In the genomic region with DNA sequence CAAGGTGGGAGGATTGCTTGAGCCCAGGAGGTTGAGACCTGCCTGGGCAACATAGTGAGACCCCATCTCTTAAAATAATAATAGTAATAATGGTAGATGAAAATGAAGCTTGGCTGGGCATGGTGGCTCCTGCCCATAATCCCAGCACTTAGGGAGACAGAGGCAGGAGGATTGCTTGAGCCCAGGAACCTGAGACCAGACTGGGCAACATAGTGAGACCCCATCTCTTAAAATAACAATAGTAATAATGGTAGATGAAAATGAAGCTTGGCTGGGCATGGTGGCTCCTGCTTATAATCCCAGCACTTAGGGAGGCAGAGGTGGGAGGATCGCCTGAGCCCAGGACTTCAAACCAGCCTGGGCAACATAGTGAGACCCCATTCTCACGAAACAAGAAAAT, we compare ENCODE assay signal across 20 cellular contexts. TPM values are rescaled to one million over a fixed set of nuclear protein-coding genes. Genes with fewer than 3 reads are reported as not detected.
DNase-seq lines count a peak whose midpoint lies in the region; ATAC-seq, FAIRE-seq and TF ChIP-seq lines count a peak whose summit lies in the region.
"Had no signal": no experiment of that assay in that cellular context is flagged by ENCODE, and none has a peak within 500 bp of the region (broad histone marks: within the 10 kb centered on the region; RNA-seq: fewer than 3 reads in every experiment).

No MANE protein-coding gene starts in this region.

- H3K27me3 ChIP-seq in HepG2 (ENCODE audit: control insufficient read depth in 1 of 2, insufficient read depth in 2 of 2, low read length in 2 of 2): peaks cover 4 to 21% of the 10 kb centered on the region in 2 experiments; a peak in 4 of 5 replicates
- H3K27me3 ChIP-seq in right lobe of liver: no peaks in the 10 kb centered on the region
- H3K27me3 ChIP-seq in mammary epithelial cell (ENCODE audit: insufficient read depth, low read length): no peaks in the 10 kb centered on the region
- no peaks in the 10 kb centered on the region for H3K27me3 ChIP-seq in foreskin keratinocyte
- H3K27me3 ChIP-seq in prostate gland (replicated peaks; ENCODE audit: insufficient read depth): no peaks in the 10 kb centered on the region
- H3K27me3 ChIP-seq: BE2C had no signal

- POLR2A ChIA-PET in HepG2 (lab: Yijun Ruan, JAX): no interaction called here

- H2AFZ ChIP-seq in HepG2 (ENCODE audit: low read length) (no peak overlapping the region), mammary epithelial cell (ENCODE audit: low read depth, low read length) (no peak overlapping the region)

- H3K27me3 Mint-ChIP-seq in CD14-positive monocyte (ENCODE audit: low read depth in 3 of 3): peaks cover 7 to 19% (median 13%) of the 10 kb centered on the region in 3 donors

- TF ChIP-seq RAD21 in HepG2 (CRISPR knock-in tag; IDR thresholded peaks at IDR 0.05): no peak

- TF ChIP-seq CTCF in HepG2 (CRISPR knock-in tag; IDR thresholded peaks at IDR 0.05) (no peak), right lobe of liver (IDR thresholded peaks at IDR 0.05) (no peak), mammary epithelial cell (conservative IDR thresholded peaks at IDR 0.05 in 1 of 2, IDR thresholded peaks at IDR 0.05 in 1 of 2; ENCODE audit: extremely low read depth in 1 of 2, insufficient read depth in 1 of 2, low read depth in 1 of 2, low read length in 2 of 2) (no peak), foreskin keratinocyte (conservative IDR thresholded peaks at IDR 0.05) (no peak), prostate gland (IDR thresholded peaks at IDR 0.05) (no peak), CD14-positive monocyte (IDR thresholded peaks at IDR 0.05) (no peak)

- peak overlapping the region in 1 of 2 donors; percentile 45 for H3K4me3 Mint-ChIP-seq in CD14-positive monocyte
- H3K4me3 Mint-ChIP-seq: CD8-positive, alpha-beta T cell; HFFc6 had no signal

- H3K4me2 ChIP-seq in HepG2 (ENCODE audit: low read depth, low read length): no peak overlapping the region
- H3K4me2 ChIP-seq in mammary epithelial cell (ENCODE audit: insufficient read depth, low read depth, low read length): peak overlapping the region; percentile 28
- H3K4me2 ChIP-seq: A549 had no signal

- H3K9me3 Mint-ChIP-seq in CD14-positive monocyte: peaks cover 0 to 3% (median 0%) of the 10 kb centered on the region in 7 donors
- H3K9me3 Mint-ChIP-seq: CD8-positive, alpha-beta T cell; HFFc6 had no signal

- dilution Hi-C loops in mammary epithelial cell (cut with HindIII; ENCODE audit: low sequenced_read_pairs): no loop called here

- H3K9me3 ChIP-seq in HepG2 (ENCODE audit: low read length) (no peaks in the 10 kb centered on the region), right lobe of liver (no peaks in the 10 kb centered on the region), mammary epithelial cell (replicated peaks; ENCODE audit: insufficient read depth, low read length) (no peaks in the 10 kb centered on the region), prostate gland (no peaks in the 10 kb centered on the region)
- H3K9me3 ChIP-seq: A549, BE2C, HAP-1 had no signal

- DNase-seq in HepG2 (ENCODE audit: low spot score) (no peak), right lobe of liver (no peak), mammary epithelial cell (no peak), foreskin keratinocyte (no peak), prostate gland (ENCODE audit: low spot score) (no peak), A172 (ENCODE audit: low spot score) (no peak), CD14-positive monocyte (ENCODE audit: low spot score) (no peak)
- DNase-seq: BE2C; CD8-positive, alpha-beta T cell; COR-L47; DND-41; GDM1; GOT3; HFFc6; IMR-90 had no signal

- H3K79me2 ChIP-seq in HepG2 (ENCODE audit: insufficient read depth, low read length): no peaks in the 10 kb centered on the region
- H3K79me2 ChIP-seq in mammary epithelial cell (ENCODE audit: insufficient read depth, low read length): no peaks in the 10 kb centered on the region

- no peak overlapping the region for H3K9ac ChIP-seq in HepG2 (ENCODE audit: insufficient read depth, low read depth, low read length)
- no peak overlapping the region for H3K9ac ChIP-seq in mammary epithelial cell (ENCODE audit: insufficient read depth, low read length)

- H3K36me3 ChIP-seq in HepG2 (replicated peaks in 1 of 2; ENCODE audit: control insufficient read depth in 1 of 2, insufficient read depth in 2 of 2, low read length in 2 of 2) (no peaks in the 10 kb centered on the region), right lobe of liver (no peaks in the 10 kb centered on the region), mammary epithelial cell (ENCODE audit: insufficient read depth, low read length) (no peaks in the 10 kb centered on the region), prostate gland (no peaks in the 10 kb centered on the region)
- H3K36me3 ChIP-seq: BE2C, HAP-1 had no signal

- CTCF ChIA-PET in HepG2 (lab: Yijun Ruan, JAX; ENCODE audit: low intra/inter-chr PET ratio, low total read pairs): no interaction called here
- CTCF ChIA-PET in mammary epithelial cell (lab: Charles Lee; ENCODE audit: low non-redundant PET): no interaction called here

- H4K20me1 ChIP-seq in HepG2 (ENCODE audit: insufficient read depth, low read length): no peaks in the 10 kb centered on the region
- no peaks in the 10 kb centered on the region for H4K20me1 ChIP-seq in mammary epithelial cell (ENCODE audit: insufficient read depth, low read length)

- BruUV-seq in HepG2 (replicated peaks; lab: Mats Ljungman, UMichigan): no TSS peak
- BruUV-seq in mammary epithelial cell (replicated peaks; lab: Mats Ljungman, UMichigan): no TSS peak

- H3K36me3 Mint-ChIP-seq in CD14-positive monocyte: no peaks in the 10 kb centered on the region
- H3K36me3 Mint-ChIP-seq: CD8-positive, alpha-beta T cell had no signal

- H3K27ac ChIP-seq in HepG2 (ENCODE audit: extremely low read length, insufficient read depth, low read length): no peak overlapping the region
- H3K27ac ChIP-seq in right lobe of liver: no peak overlapping the region
- peak overlapping the region; percentile 7 for H3K27ac ChIP-seq in mammary epithelial cell (ENCODE audit: insufficient read depth, low read depth, low read length)
- peak overlapping the region; percentile 3 for H3K27ac ChIP-seq in foreskin keratinocyte
- peak overlapping the region in 1 of 2 donors; percentile 47 for H3K27ac ChIP-seq in prostate gland
- H3K27ac ChIP-seq: A549, C4-2B had no signal

- TF ChIP-seq EP300 in HepG2 (IDR thresholded peaks at IDR 0.05; ENCODE audit: low read depth in 2 of 2, low read length in 2 of 2) (no peak), HepG2 (CRISPR knock-in tag; IDR thresholded peaks at IDR 0.05; ENCODE audit: borderline replicate concordance) (no peak)

- TF ChIP-seq POLR2A in HepG2 (IDR thresholded peaks at IDR 0.05; ENCODE audit: insufficient read depth in 1 of 2, low read depth in 2 of 2, low read length in 2 of 2): no peak
- TF ChIP-seq POLR2A in right lobe of liver (IDR thresholded peaks at IDR 0.05): no peak
- no peak for TF ChIP-seq POLR2A in prostate gland (IDR thresholded peaks at IDR 0.05)

- FAIRE-seq in HepG2 (lab: Jason Lieb, UNC): no peak
- FAIRE-seq: A549, GM12892, GM19239 had no signal

- in situ Hi-C loops in HepG2 (cut with HindIII; ENCODE audit: extremely low pct_ligation_motif_present, low pct_unique_long_range_greater_than_20kb) (no loop called here), mammary epithelial cell (cut with MboI; ENCODE audit: low sequenced_read_pairs in 2 of 2) (no loop called here)

- H3K27ac Mint-ChIP-seq in CD14-positive monocyte: no peak overlapping the region
- H3K27ac Mint-ChIP-seq: CD8-positive, alpha-beta T cell; HFFc6 had no signal

- H3K4me1 Mint-ChIP-seq in CD14-positive monocyte: no peaks in the 10 kb centered on the region

- ATAC-seq in HepG2 (no peak), right lobe of liver (no peak), foreskin keratinocyte (no peak)
- ATAC-seq: A549; CD8-positive, alpha-beta T cell had no signal

- intact Hi-C loops in HepG2 (cut with micrococcal nuclease; ENCODE audit: unreplicated experiment) (no loop called here), right lobe of liver (cut with DNase I) (no loop called here), mammary epithelial cell (cut with micrococcal nuclease) (no loop called here), prostate gland (cut with DNase I) (no loop called here), CD14-positive monocyte (cut with micrococcal nuclease) (no loop called here)

- H3K4me3 ChIP-seq in HepG2 (replicated peaks in 1 of 3; ENCODE audit: insufficient read depth in 1 of 3, low read depth in 2 of 3, low read length in 3 of 3): no peak overlapping the region
- no peak overlapping the region for H3K4me3 ChIP-seq in right lobe of liver
- H3K4me3 ChIP-seq in mammary epithelial cell (replicated peaks in 1 of 3; ENCODE audit: insufficient read depth in 1 of 3, low read depth in 2 of 3, low read length in 3 of 3): no peak overlapping the region
- H3K4me3 ChIP-seq in prostate gland: no peak overlapping the region
- H3K4me3 ChIP-seq: A549, HAP-1 had no signal

- H3K4me1 ChIP-seq in HepG2 (ENCODE audit: insufficient read depth, low read length) (no peaks in the 10 kb centered on the region), right lobe of liver (no peaks in the 10 kb centered on the region), mammary epithelial cell (ENCODE audit: insufficient read depth, low read length) (peaks cover 40% of the 10 kb centered on the region), foreskin keratinocyte (peaks cover 17% of the 10 kb centered on the region), prostate gland (replicated peaks) (no peaks in the 10 kb centered on the region)
- H3K4me1 ChIP-seq: A549, BE2C, HAP-1 had no signal

- 32% methylated on average over 2 of the region's 2 CpGs for WGBS in HepG2 (ENCODE audit: low lambda C conversion rate)
- WGBS in right lobe of liver (ENCODE audit: insufficient coverage, low coverage, low lambda C conversion rate, missing lambda C conversion rate): 63% methylated on average over 2 of the region's 2 CpGs
- WGBS in mammary epithelial cell (ENCODE audit: low coverage, missing lambda C conversion rate): 100% methylated on average over 2 of the region's 2 CpGs
- WGBS in prostate gland: 92% methylated on average over 2 of the region's 2 CpGs

RNA-seq across cellular contexts. Expression of gene LMTK2, which starts 49.5 kb away (rescaled TPM):
- 8.1 and 9.5 TPM in 2 replicates for total RNA-seq in HepG2 (2016; rRNA removed; fragmentation: Illumina TruSeq; extraction: Trizol)
- 2.7 and 3.2 TPM in 2 replicates for total RNA-seq in HepG2 (2016; cell fraction: cytosol; rRNA removed; fragmentation: Illumina TruSeq; extraction: Trizol; ENCODE audit: low read depth)
- 6.1 and 10.1 TPM in 2 replicates for total RNA-seq in HepG2 (2016; cell fraction: insoluble cytoplasmic fraction; rRNA removed; fragmentation: Illumina TruSeq; extraction: Trizol)
- total RNA-seq in HepG2 (2016; cell fraction: membrane; rRNA removed; fragmentation: Illumina TruSeq; extraction: Trizol): 6.2 and 7.5 TPM in 2 replicates
- 14.1 and 16.3 TPM in 2 replicates for total RNA-seq in HepG2 (2016; cell fraction: nucleus; rRNA removed; fragmentation: Illumina TruSeq; extraction: Trizol)
- 11.7 and 12.1 TPM in 2 replicates for polyA plus RNA-seq in HepG2 (2011; rRNA removed)
- polyA plus RNA-seq in HepG2 (2011; cell fraction: cytosol; rRNA removed): 7.9 and 8.0 TPM in 2 replicates
- polyA plus RNA-seq in HepG2 (2011; cell fraction: nucleus; rRNA removed): 16.6 and 18.4 TPM in 2 replicates
- 10.0 and 10.9 TPM in 2 replicates for polyA plus RNA-seq in HepG2 (2012)
- polyA plus RNA-seq in HepG2 (2016; cell fraction: cytosol; fragmentation: Illumina TruSeq; extraction: Trizol; ENCODE audit: low read depth): 0.40 and 0.69 TPM in 2 replicates
- polyA plus RNA-seq in HepG2 (2016; cell fraction: insoluble cytoplasmic fraction; fragmentation: Illumina TruSeq; extraction: Trizol; ENCODE audit: low read depth): 4.0 and 4.3 TPM in 2 replicates
- 0.68 and 0.84 TPM in 2 replicates for polyA plus RNA-seq in HepG2 (2016; cell fraction: membrane; fragmentation: Illumina TruSeq; extraction: Trizol; ENCODE audit: low read depth)
- 19.4 and 20.9 TPM in 2 replicates for polyA plus RNA-seq in HepG2 (2016; cell fraction: nucleus; fragmentation: Illumina TruSeq; extraction: Trizol; ENCODE audit: insufficient read depth, low read depth)
- 19.1 and 27.7 TPM in 2 replicates for polyA minus RNA-seq in HepG2 (2011; rRNA and poly(A)+ RNA removed; ENCODE audit: low replicate concordance)
- 24.0 and 26.3 TPM in 2 replicates for polyA minus RNA-seq in HepG2 (2011; cell fraction: cytosol; rRNA and poly(A)+ RNA removed)
- 19.1 and 20.0 TPM in 2 replicates for polyA minus RNA-seq in HepG2 (2011; cell fraction: nucleus; rRNA and poly(A)+ RNA removed)
- 10 to 100 TPM in 5 of 6 experiments, 1 to 10 TPM in 1; 9.4 to 16.7 (median 13.9) TPM for total RNA-seq in right lobe of liver
- total RNA-seq in mammary epithelial cell: 10 to 100 TPM; 15.3 to 18.9 TPM
- polyA plus RNA-seq in mammary epithelial cell: 7.7 TPM
- 22.0 TPM for polyA minus RNA-seq in mammary epithelial cell
- total RNA-seq in foreskin keratinocyte: 13.8 and 14.2 TPM in 2 replicates
- 2.2 and 2.7 TPM in 2 replicates for polyA plus RNA-seq in foreskin keratinocyte
- total RNA-seq in prostate gland: 10 to 100 TPM; 22.2 to 37.4 TPM
- total RNA-seq in A172 (2014; rRNA removed; shearing (Covaris generic)): 8.7 and 9.3 TPM in 2 replicates
- polyA plus RNA-seq in CD14-positive monocyte: 1 to 10 TPM; 1.7 to 1.8 TPM

Comparison
In these comparisons a context has a peak if more than half of its experiments do, and no peak if none do; other contexts are left out.
1. H3K27ac ChIP-seq: peak in mammary epithelial cell (single experiment) and foreskin keratinocyte (single experiment); none in HepG2 (single experiment) and right lobe of liver (0 of 3).